ENCODE assay signal across 8 cellular contexts in the genomic region with DNA sequence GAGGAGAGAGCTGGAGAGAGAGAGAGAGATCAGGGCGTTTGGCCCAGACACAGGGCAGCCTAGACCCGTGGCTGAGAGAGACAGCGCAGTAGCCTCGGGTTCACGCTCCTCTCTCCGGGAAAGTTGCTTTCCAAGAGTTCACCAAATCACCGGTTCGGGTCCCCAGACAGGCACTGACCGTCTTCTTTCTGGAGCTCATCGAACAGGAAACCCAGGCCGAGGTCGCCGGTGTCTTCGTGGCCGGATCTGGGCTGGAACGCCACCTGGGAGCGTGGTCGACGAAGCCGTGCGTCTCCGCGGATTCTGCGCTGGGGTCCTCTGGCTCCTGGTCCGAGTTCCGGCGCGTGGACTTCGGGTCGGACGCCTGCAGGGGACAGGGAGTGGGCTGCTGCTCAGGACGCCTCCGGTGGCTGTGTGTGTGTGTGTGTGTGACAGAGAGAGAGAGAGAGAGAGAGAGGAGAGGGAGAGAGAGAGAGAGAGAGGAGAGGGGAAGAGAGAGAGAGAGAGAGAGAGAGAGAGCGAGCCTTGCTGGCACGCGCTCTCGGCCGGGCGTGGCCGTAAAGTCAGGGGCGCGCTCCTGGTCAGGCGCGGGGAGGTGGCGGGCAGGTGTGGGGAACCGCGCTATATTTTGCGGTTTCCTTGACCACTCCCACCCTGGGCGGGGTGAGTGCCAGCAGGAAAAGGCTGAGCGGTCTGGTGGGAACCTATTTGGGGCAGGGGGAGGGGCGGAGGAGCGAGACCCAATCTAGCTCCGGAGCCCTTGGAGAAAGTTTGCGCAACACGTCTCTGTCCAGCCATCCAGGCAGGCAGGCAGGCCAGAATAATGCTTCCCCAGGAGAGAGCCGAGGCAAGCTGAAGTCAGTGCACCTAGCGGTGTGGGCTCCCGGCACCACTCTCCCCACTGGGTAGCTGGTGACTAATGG.
A peak's percentile ranks its signal among the peaks of the same experiment; 100 is the strongest.
DNase-seq lines count a peak whose midpoint lies in the region; ATAC-seq and TF ChIP-seq lines count a peak whose summit lies in the region.

No MANE protein-coding gene starts in this region.

- no peak for TF ChIP-seq CTCF in thoracic aorta (IDR thresholded peaks at IDR 0.05)

- H3K36me3 Mint-ChIP-seq in activated CD4-positive, alpha-beta T cell treated with anti-CD3 and anti-CD28 coated beads, Interleukin-2, amount 10 ng/mL, durations not matched to agents 7 days and 5 days (ENCODE audit: low read depth), result no peaks in the 10 kb centered on the region
- no peaks in the 10 kb centered on the region for H3K36me3 Mint-ChIP-seq in activated naive CD8-positive, alpha-beta T cell treated with anti-CD3 and anti-CD28 coated beads, Interleukin-2, amount 10 ng/mL, durations not matched to agents 7 days and 5 days

- CTCF ChIA-PET in activated CD4-positive, alpha-beta T cell treated with anti-CD3 and anti-CD28 coated beads, Interleukin-2, amount 10 ng/mL, durations not matched to agents 7 days and 5 days (lab: Charles Lee), result interaction anchor here (0.6 kb wide), 1 partner anchor 24 kb away, joined by 3 read pairs; no protein-coding TSS in a partner anchor

- H3K4me3 ChIP-seq in thoracic aorta, result peak overlapping the region; percentile 48

- no peaks in the 10 kb centered on the region for H3K9me3 Mint-ChIP-seq in activated CD4-positive, alpha-beta T cell treated with anti-CD3 and anti-CD28 coated beads, Interleukin-2, amount 10 ng/mL, durations not matched to agents 7 days and 5 days
- no peaks in the 10 kb centered on the region for H3K9me3 Mint-ChIP-seq in activated naive CD8-positive, alpha-beta T cell treated with anti-CD3 and anti-CD28 coated beads, Interleukin-2, amount 10 ng/mL, durations not matched to agents 7 days and 5 days

- peak; percentile 26 for ATAC-seq in activated naive CD8-positive, alpha-beta T cell treated with anti-CD3 and anti-CD28 coated beads, Interleukin-2, amount 10 ng/mL, durations not matched to agents 7 days and 5 days (ENCODE audit: low read depth)
- ATAC-seq in thoracic aorta (ENCODE audit: insufficient number of reproducible peaks, low FRiP score, low read depth) (no peak), GM21723 (IDR thresholded peaks at IDR 0.05; ENCODE audit: unreplicated experiment) (no peak)

- peak overlapping the region; percentile 66 for H3K27ac Mint-ChIP-seq in activated CD4-positive, alpha-beta T cell treated with anti-CD3 and anti-CD28 coated beads, Interleukin-2, amount 10 ng/mL, durations not matched to agents 7 days and 5 days
- H3K27ac Mint-ChIP-seq in activated naive CD8-positive, alpha-beta T cell treated with anti-CD3 and anti-CD28 coated beads, Interleukin-2, amount 10 ng/mL, durations not matched to agents 7 days and 5 days, result peak overlapping the region; percentile 71

- POLR2A ChIA-PET in activated CD4-positive, alpha-beta T cell treated with anti-CD3 and anti-CD28 coated beads, Interleukin-2, amount 10 ng/mL, durations not matched to agents 7 days and 5 days (lab: Charles Lee), result no interaction called here
- POLR2A ChIA-PET in activated naive CD8-positive, alpha-beta T cell treated with anti-CD3 and anti-CD28 coated beads, Interleukin-2, amount 10 ng/mL, durations not matched to agents 7 days and 5 days (lab: Charles Lee), result no interaction called here

- peaks cover 57% of the 10 kb centered on the region for H3K27me3 Mint-ChIP-seq in activated CD4-positive, alpha-beta T cell treated with anti-CD3 and anti-CD28 coated beads, Interleukin-2, amount 10 ng/mL, durations not matched to agents 7 days and 5 days
- H3K27me3 Mint-ChIP-seq in activated naive CD8-positive, alpha-beta T cell treated with anti-CD3 and anti-CD28 coated beads, Interleukin-2, amount 10 ng/mL, durations not matched to agents 7 days and 5 days, result peaks cover 65% of the 10 kb centered on the region

- H3K9me3 ChIP-seq in thoracic aorta, result no peaks in the 10 kb centered on the region

- peaks cover 6% of the 10 kb centered on the region for H3K4me1 Mint-ChIP-seq in activated CD4-positive, alpha-beta T cell treated with anti-CD3 and anti-CD28 coated beads, Interleukin-2, amount 10 ng/mL, durations not matched to agents 7 days and 5 days
- H3K4me1 Mint-ChIP-seq in activated naive CD8-positive, alpha-beta T cell treated with anti-CD3 and anti-CD28 coated beads, Interleukin-2, amount 10 ng/mL, durations not matched to agents 7 days and 5 days, result peaks cover 10% of the 10 kb centered on the region

- no peaks in the 10 kb centered on the region for H3K27me3 ChIP-seq in thoracic aorta (replicated peaks; ENCODE audit: insufficient read depth)

- H3K4me3 Mint-ChIP-seq in activated CD4-positive, alpha-beta T cell treated with anti-CD3 and anti-CD28 coated beads, Interleukin-2, amount 10 ng/mL, durations not matched to agents 7 days and 5 days, result peak overlapping the region; percentile 63
- peak overlapping the region; percentile 81 for H3K4me3 Mint-ChIP-seq in activated naive CD8-positive, alpha-beta T cell treated with anti-CD3 and anti-CD28 coated beads, Interleukin-2, amount 10 ng/mL, durations not matched to agents 7 days and 5 days

- no peak for DNase-seq in activated CD4-positive, alpha-beta T cell treated with anti-CD3 and anti-CD28 coated beads, Interleukin-2, amount 10 ng/mL, durations not matched to agents 7 days and 5 days
- DNase-seq in activated CD4-positive, alpha-beta T cell treated with anti-CD3 and anti-CD28 coated beads, Interleukin-2, amount 50 U/mL, for 1 hour, result no peak
- peak; percentile 36 for DNase-seq in activated naive CD8-positive, alpha-beta T cell treated with anti-CD3 and anti-CD28 coated beads, Interleukin-2, amount 10 ng/mL, durations not matched to agents 7 days and 5 days
- DNase-seq in kidney tubule cell (ENCODE audit: low spot score) (peak; percentile 17), thoracic aorta (ENCODE audit: low spot score) (no peak), inferior parietal cortex (ENCODE audit: extremely low spot score) (no peak), nucleus accumbens (lab: John Stamatoyannopoulos, UW) (no peak)

- H3K27ac ChIP-seq in thoracic aorta, result no peak overlapping the region

- peaks cover 0 to 8% of the 10 kb centered on the region in 2 donors for H3K4me1 ChIP-seq in thoracic aorta (ENCODE audit: control insufficient read depth in 1 of 2, low read depth in 2 of 2)

- no peaks in the 10 kb centered on the region for H3K36me3 ChIP-seq in thoracic aorta

Comparison
In these comparisons a context has a peak if more than half of its experiments do, and no peak if none do; other contexts are left out.
1. DNase-seq: peak in activated naive CD8-positive, alpha-beta T cell treated with anti-CD3 and anti-CD28 coated beads, Interleukin-2, amount 10 ng/mL, durations not matched to agents 7 days and 5 days (single experiment) and kidney tubule cell (single experiment); none in activated CD4-positive, alpha-beta T cell treated with anti-CD3 and anti-CD28 coated beads, Interleukin-2, amount 10 ng/mL, durations not matched to agents 7 days and 5 days (single experiment), activated CD4-positive, alpha-beta T cell treated with anti-CD3 and anti-CD28 coated beads, Interleukin-2, amount 50 U/mL, for 1 hour (single experiment), thoracic aorta (single experiment), inferior parietal cortex (single experiment) and nucleus accumbens (0 of 56).